8 cellular contexts compared by ENCODE assay signal in genomic region chr4:48141048-48141447, GRCh38. TPM values are rescaled to one million over a fixed set of nuclear protein-coding genes. Genes with fewer than 3 reads are reported as not detected.
DNase-seq lines count a peak whose midpoint lies in the region; ATAC-seq, FAIRE-seq and TF ChIP-seq lines count a peak whose summit lies in the region.

No MANE protein-coding gene starts in this region.

- H3K36me3 Mint-ChIP-seq in activated B cell treated with CpG ODN at 0.5 μM for 24 hours (ENCODE audit: low read depth): peaks cover 41% of the 10 kb centered on the region

- no peaks in the 10 kb centered on the region for H3K9me3 ChIP-seq in left ventricle myocardium inferior (replicated peaks)

- no peaks in the 10 kb centered on the region for H3K27me3 Mint-ChIP-seq in activated B cell treated with CpG ODN at 0.5 μM for 24 hours

- no peak overlapping the region for H3K27ac Mint-ChIP-seq in activated B cell treated with CpG ODN at 0.5 μM for 24 hours

- peak; percentile 31 for TF ChIP-seq CTCF in AG09309 (IDR thresholded peaks at IDR 0.05; ENCODE audit: control insufficient read depth, insufficient read depth, low read depth, low read length, missing control alignments)
- peak; percentile 68 for TF ChIP-seq CTCF in activated B cell treated with CpG ODN at 0.5 μM for 24 hours (IDR thresholded peaks at IDR 0.05)
- peak; percentile 64 for TF ChIP-seq CTCF in left ventricle myocardium inferior (IDR thresholded peaks at IDR 0.05; ENCODE audit: borderline replicate concordance)

- H3K4me1 ChIP-seq in left ventricle myocardium inferior: no peaks in the 10 kb centered on the region

- ATAC-seq in activated B cell treated with CpG ODN at 0.5 μM for 24 hours (ENCODE audit: low read depth): peak; percentile 56
- no peak for ATAC-seq in HG03457 (IDR thresholded peaks at IDR 0.05; ENCODE audit: unreplicated experiment)

- H3K9me3 Mint-ChIP-seq in activated B cell treated with CpG ODN at 0.5 μM for 24 hours: no peaks in the 10 kb centered on the region

- H3K4me3 Mint-ChIP-seq in activated B cell treated with CpG ODN at 0.5 μM for 24 hours: no peak overlapping the region

- H3K4me1 Mint-ChIP-seq in activated B cell treated with CpG ODN at 0.5 μM for 24 hours: peaks cover 28% of the 10 kb centered on the region

- DNase-seq in AG09309 (ENCODE audit: low read depth) (peak; percentile 18), GM12892 (ENCODE audit: insufficient read length) (no peak), NCI-H146 (lab: John Stamatoyannopoulos, UW) (peak; percentile 47), activated B cell treated with CpG ODN at 0.5 μM for 24 hours (no peak), left ventricle myocardium inferior (no peak), superior temporal gyrus (ENCODE audit: extremely low spot score) (peak; percentile 80)
- no peak for DNase-seq in stimulated activated CD8-positive, alpha-beta memory T cell treated with anti-CD3 and anti-CD28 coated beads, Interleukin-4, amount 100 ng/mL, for 48 hours

- H3K4me3 ChIP-seq in AG09309 (ENCODE audit: control insufficient read depth, low read depth, low read length): no peak overlapping the region
- H3K4me3 ChIP-seq in left ventricle myocardium inferior: no peak overlapping the region

- FAIRE-seq in GM12892 (lab: Jason Lieb, UNC): peak; percentile 76

- no peak overlapping the region for H3K27ac ChIP-seq in left ventricle myocardium inferior (replicated peaks)

- no peaks in the 10 kb centered on the region for H3K27me3 ChIP-seq in left ventricle myocardium inferior (ENCODE audit: low read depth)

- POLR2A ChIA-PET in activated B cell treated with CpG ODN at 0.5 μM for 24 hours (lab: Charles Lee): no interaction called here

- intact Hi-C loops in activated B cell treated with CpG ODN at 0.5 μM for 24 hours (cut with micrococcal nuclease): loop anchor here (1.0 to 5.0 kb wide), 4 partner anchors 54 to 474 kb away; no protein-coding TSS in a partner anchor
- intact Hi-C loops in left ventricle myocardium inferior (cut with micrococcal nuclease): no loop called here

- peaks cover 2% of the 10 kb centered on the region for H3K36me3 ChIP-seq in left ventricle myocardium inferior

- CTCF ChIA-PET in activated B cell treated with CpG ODN at 0.5 μM for 24 hours (lab: Charles Lee): interaction anchor here (1.4 to 2.6 kb wide), 3 partner anchors 10 to 134 kb away, joined by 7 to 22 read pairs (median 8); no protein-coding TSS in a partner anchor

- TF ChIP-seq POLR2A in GM12892 (IDR thresholded peaks at IDR 0.05; ENCODE audit: low read depth, low read length): no peak

RNA-seq across cellular contexts. Expression of gene TXK, which starts 7.0 kb away (rescaled TPM):
- polyA plus RNA-seq in GM12892 (2012; ENCODE audit: missing spikeins): 1.1 TPM
- total RNA-seq in activated B cell treated with CpG ODN at 0.5 μM for 24 hours (0.98 and 1.7 TPM in 2 replicates), left ventricle myocardium inferior (0.71 TPM)

Comparison
In these comparisons a context has a peak if more than half of its experiments do, and no peak if none do; other contexts are left out.
1. DNase-seq: peak in AG09309 (single experiment), NCI-H146 (single experiment) and superior temporal gyrus (single experiment); none in GM12892 (single experiment), activated B cell treated with CpG ODN at 0.5 μM for 24 hours (single experiment), left ventricle myocardium inferior (single experiment) and stimulated activated CD8-positive, alpha-beta memory T cell treated with anti-CD3 and anti-CD28 coated beads, Interleukin-4, amount 100 ng/mL, for 48 hours (single experiment).
2. Peak in every context shown above with its lines, with median percentiles within 50 percentile points of each other: CTCF ChIP-seq.